9 cellular contexts compared by ENCODE assay signal in genomic region chr2:217105733-217106649, GRCh38.
A peak's percentile ranks its signal among the peaks of the same experiment; 100 is the strongest.
DNase-seq lines count a peak whose midpoint lies in the region; ATAC-seq and TF ChIP-seq lines count a peak whose summit lies in the region.
"Had no signal": no experiment of that assay in that cellular context is flagged by ENCODE, and none has a peak within 500 bp of the region (broad histone marks: within the 10 kb centered on the region; RNA-seq: fewer than 3 reads in every experiment).

No MANE protein-coding gene starts in this region.

- H3K9me3 ChIP-seq in suprapubic skin, result no peaks in the 10 kb centered on the region

- WGBS in suprapubic skin, result 69% methylated on average over 5 of the region's 5 CpGs

- H3K4me1 Mint-ChIP-seq in stimulated activated effector memory CD8-positive, alpha-beta T cell treated with anti-CD3 and anti-CD28 coated beads, Interleukin-12 subunit alpha, Interleukin-12 subunit beta, amount 100 ng/mL, for 72 hours, result no peaks in the 10 kb centered on the region

- no peak overlapping the region for H3K4me3 Mint-ChIP-seq in stimulated activated effector memory CD8-positive, alpha-beta T cell treated with anti-CD3 and anti-CD28 coated beads, Interleukin-12 subunit alpha, Interleukin-12 subunit beta, amount 100 ng/mL, for 72 hours

- H3K4me3 ChIP-seq in fibroblast of mammary gland (ENCODE audit: control insufficient read depth, low read depth, low read length) (no peak overlapping the region), suprapubic skin (no peak overlapping the region)

- H3K27ac Mint-ChIP-seq in stimulated activated effector memory CD8-positive, alpha-beta T cell treated with anti-CD3 and anti-CD28 coated beads, Interleukin-12 subunit alpha, Interleukin-12 subunit beta, amount 100 ng/mL, for 72 hours, result no peak overlapping the region

- H3K9me3 Mint-ChIP-seq in stimulated activated effector memory CD8-positive, alpha-beta T cell treated with anti-CD3 and anti-CD28 coated beads, Interleukin-12 subunit alpha, Interleukin-12 subunit beta, amount 100 ng/mL, for 72 hours, result peaks cover 5% of the 10 kb centered on the region

- no peaks in the 10 kb centered on the region for H3K4me1 ChIP-seq in suprapubic skin

- no peak for TF ChIP-seq POLR2A in suprapubic skin (IDR thresholded peaks at IDR 0.05)

- no peaks in the 10 kb centered on the region for H3K27me3 ChIP-seq in suprapubic skin

- intact Hi-C loops in cardiac septum (cut with DNase I), result no loop called here

- no peak for TF ChIP-seq EP300 in suprapubic skin (IDR thresholded peaks at IDR 0.05)

- H3K27ac ChIP-seq in suprapubic skin, result no peak overlapping the region

- H3K36me3 Mint-ChIP-seq in stimulated activated effector memory CD8-positive, alpha-beta T cell treated with anti-CD3 and anti-CD28 coated beads, Interleukin-12 subunit alpha, Interleukin-12 subunit beta, amount 100 ng/mL, for 72 hours, result no peaks in the 10 kb centered on the region

- no peaks in the 10 kb centered on the region for H3K36me3 ChIP-seq in suprapubic skin

- TF ChIP-seq CTCF in fibroblast of mammary gland (conservative IDR thresholded peaks at IDR 0.05; ENCODE audit: control insufficient read depth, insufficient read depth, low read depth, low read length) (no peak), suprapubic skin (IDR thresholded peaks at IDR 0.05) (no peak)

- peak; percentile 4 for DNase-seq in NK-92 treated with Interleukin-12 subunit alpha and Interleukin-12 subunit beta, amount 100 ng/mL, for 24 hours (lab: John Stamatoyannopoulos, UW)
- DNase-seq in NK-92 (lab: John Stamatoyannopoulos, UW; ENCODE audit: unreplicated experiment), result no peak
- peak; percentile 77 for DNase-seq in SW480 (ENCODE audit: low spot score)
- peak; percentile 83 for DNase-seq in fibroblast of mammary gland (ENCODE audit: low read depth)
- DNase-seq in stimulated activated effector memory CD8-positive, alpha-beta T cell treated with anti-CD3 and anti-CD28 coated beads, Interleukin-12 subunit alpha, Interleukin-12 subunit beta, amount 100 ng/mL, for 72 hours (ENCODE audit: low spot score in 2 of 2), result no peak
- DNase-seq in cardiac septum (ENCODE audit: low spot score), result no peak
- DNase-seq in suprapubic skin (ENCODE audit: low spot score in 2 of 2), result no peak
- DNase-seq in COR-L47 (lab: John Stamatoyannopoulos, UW), result no peak
- DNase-seq: NCI-H2107 had no signal

- peak; percentile 72 for ATAC-seq in stimulated activated effector memory CD8-positive, alpha-beta T cell treated with anti-CD3 and anti-CD28 coated beads, Interleukin-12 subunit alpha, Interleukin-12 subunit beta, amount 100 ng/mL, for 72 hours

Comparison
In these comparisons a context has a peak if more than half of its experiments do, and no peak if none do; other contexts are left out.
1. DNase-seq: peak in NK-92 treated with Interleukin-12 subunit alpha and Interleukin-12 subunit beta, amount 100 ng/mL, for 24 hours (single experiment), SW480 (single experiment) and fibroblast of mammary gland (single experiment); none in NK-92 (single experiment), stimulated activated effector memory CD8-positive, alpha-beta T cell treated with anti-CD3 and anti-CD28 coated beads, Interleukin-12 subunit alpha, Interleukin-12 subunit beta, amount 100 ng/mL, for 72 hours (0 of 2), cardiac septum (single experiment), suprapubic skin (0 of 2) and COR-L47 (single experiment).